In the genomic region with DNA sequence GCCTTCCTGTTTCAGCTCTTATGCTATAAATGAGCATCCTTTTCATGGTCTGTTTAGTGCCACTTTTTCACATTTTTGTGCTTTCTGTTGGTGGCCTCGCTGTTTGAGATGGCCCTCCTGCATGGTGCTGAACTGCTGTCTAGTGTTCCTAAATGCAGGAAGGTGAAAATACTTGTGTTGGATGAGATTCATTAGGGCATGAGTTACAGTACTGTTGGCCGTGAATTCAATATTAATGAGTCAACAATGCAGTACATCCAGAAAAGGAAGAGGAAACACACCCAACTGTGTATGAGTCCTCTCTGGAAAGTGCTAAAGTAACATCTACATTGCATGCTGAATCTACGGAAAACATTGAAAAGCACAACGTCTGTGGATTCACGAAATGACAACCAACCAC, we compare ENCODE assay signal across 23 cellular contexts.
"Had no signal": no experiment of that assay in that cellular context is flagged by ENCODE, and none has a peak within 500 bp of the region (broad histone marks: within the 10 kb centered on the region; RNA-seq: fewer than 3 reads in every experiment).

No MANE protein-coding gene starts in this region.

- H3K4me1 Mint-ChIP-seq: activated CD4-positive, alpha-beta T cell treated with anti-CD3 and anti-CD28 coated beads, Interleukin-2, amount 10 ng/mL, durations not matched to agents 7 days and 5 days had no signal

- H3K4me3 Mint-ChIP-seq: activated CD4-positive, alpha-beta memory T cell treated with anti-CD3 and anti-CD28 coated beads for 36 hours; activated CD4-positive, alpha-beta T cell treated with anti-CD3 and anti-CD28 coated beads, Interleukin-2, amount 10 ng/mL, durations not matched to agents 7 days and 5 days; activated naive CD8-positive, alpha-beta T cell treated with anti-CD3 and anti-CD28 coated beads, Interleukin-2, amount 50 U/mL, for 24 hours; T-cell had no signal

- H3K27ac Mint-ChIP-seq: activated CD4-positive, alpha-beta memory T cell treated with anti-CD3 and anti-CD28 coated beads for 36 hours; activated naive CD4-positive, alpha-beta T cell treated with anti-CD3 and anti-CD28 coated beads, Interleukin-2, amount 50 U/mL, for 72 hours; activated naive CD8-positive, alpha-beta T cell treated with anti-CD3 and anti-CD28 coated beads, Interleukin-2, amount 50 U/mL, for 24 hours; T-cell had no signal

- H3K36me3 Mint-ChIP-seq: activated CD4-positive, alpha-beta memory T cell treated with anti-CD3 and anti-CD28 coated beads for 36 hours; activated naive CD4-positive, alpha-beta T cell treated with anti-CD3 and anti-CD28 coated beads, Interleukin-2, amount 50 U/mL, for 72 hours; T-cell had no signal

- H3K9me3 Mint-ChIP-seq: activated CD4-positive, alpha-beta memory T cell treated with anti-CD3 and anti-CD28 coated beads for 36 hours; activated CD4-positive, alpha-beta T cell treated with anti-CD3 and anti-CD28 coated beads, Interleukin-2, amount 10 ng/mL, durations not matched to agents 7 days and 5 days; activated naive CD4-positive, alpha-beta T cell treated with anti-CD3 and anti-CD28 coated beads, Interleukin-2, amount 50 U/mL, for 72 hours; activated naive CD8-positive, alpha-beta T cell treated with anti-CD3 and anti-CD28 coated beads, Interleukin-2, amount 50 U/mL, for 24 hours; T-cell had no signal

- H3K4me3 ChIP-seq: ascending aorta, body of pancreas, cardiac muscle cell, K562, SK-N-MC had no signal

- H3K27me3 ChIP-seq: ascending aorta, body of pancreas, cardiac muscle cell had no signal

- ATAC-seq: activated naive CD4-positive, alpha-beta T cell treated with anti-CD3 and anti-CD28 coated beads, Interleukin-2, amount 50 U/mL, for 72 hours; activated naive CD8-positive, alpha-beta T cell treated with anti-CD3 and anti-CD28 coated beads, Interleukin-2, amount 50 U/mL, for 24 hours; body of pancreas; K562; T-cell had no signal

- DNase-seq: activated CD4-positive, alpha-beta memory T cell treated with anti-CD3 and anti-CD28 coated beads for 36 hours; activated CD4-positive, alpha-beta T cell treated with anti-CD3 and anti-CD28 coated beads, Interleukin-2, amount 10 ng/mL, durations not matched to agents 7 days and 5 days; activated CD4-positive, CD25-positive, alpha-beta regulatory T cell; activated CD8-positive, alpha-beta memory T cell treated with anti-CD3 and anti-CD28 coated beads, Interleukin-2, amount 50 U/mL, for 4 hours; activated naive CD4-positive, alpha-beta T cell; activated naive CD8-positive, alpha-beta T cell treated with anti-CD3 and anti-CD28 coated beads, Interleukin-2, amount 50 U/mL, for 24 hours; amniotic stem cell; body of pancreas; NCI-H1105; NCI-H1436; NCI-H1694 treated with DMSO at 0.1 percent for 48 hours; NCI-H2029 treated with DMSO at 0.1 percent for 48 hours; NCI-H345; NCI-H510A; NCI-H526 treated with DMSO at 0.1 percent for 48 hours; T-cell; T-helper 2 cell; T1000 had no signal

- H3K4me1 ChIP-seq: ascending aorta, body of pancreas had no signal

- H3K27ac ChIP-seq: ascending aorta, body of pancreas, cardiac muscle cell, SK-N-MC had no signal

- H3K27me3 Mint-ChIP-seq: activated CD4-positive, alpha-beta T cell treated with anti-CD3 and anti-CD28 coated beads, Interleukin-2, amount 10 ng/mL, durations not matched to agents 7 days and 5 days had no signal
